ENCODE assay signal across 11 cellular contexts in the genomic region with DNA sequence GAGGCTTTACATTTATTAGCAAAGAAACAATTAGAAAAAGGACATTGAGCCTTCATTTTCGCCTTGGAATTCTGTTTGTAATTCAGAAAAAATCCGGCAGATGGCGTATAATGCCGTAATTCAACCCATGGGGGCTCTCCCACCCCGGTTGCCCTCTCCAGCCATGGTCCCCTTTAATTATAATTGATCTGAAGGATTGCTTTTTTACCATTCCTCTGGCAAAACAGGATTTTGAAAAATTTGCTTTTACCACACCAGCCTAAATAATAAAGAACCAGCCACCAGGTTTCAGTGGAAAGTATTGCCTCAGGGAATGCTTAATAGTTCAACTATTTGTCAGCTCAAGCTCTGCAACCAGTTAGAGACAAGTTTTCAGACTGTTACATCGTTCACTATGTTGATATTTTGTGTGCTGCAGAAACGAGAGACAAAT. TPM values are rescaled to one million over a fixed set of nuclear protein-coding genes. Genes with fewer than 3 reads are reported as not detected.
DNase-seq lines count a peak whose midpoint lies in the region; ATAC-seq and TF ChIP-seq lines count a peak whose summit lies in the region.
"Not testable (repeated sequence)": the region's sequence is repeated elsewhere in the genome, so short reads cannot be mapped to it uniquely, and the experiment has no call there.
"Had no signal": no experiment of that assay in that cellular context is flagged by ENCODE, and none has a peak within 500 bp of the region (broad histone marks: within the 10 kb centered on the region; RNA-seq: fewer than 3 reads in every experiment).

No MANE protein-coding gene starts in this region.

- peaks cover 19% of the 10 kb centered on the region for H3K27me3 Mint-ChIP-seq in GM23338 (ENCODE audit: insufficient read depth, low read depth, poor library complexity)
- peaks cover 13% of the 10 kb centered on the region for H3K27me3 Mint-ChIP-seq in activated CD4-positive, alpha-beta T cell treated with anti-CD3 and anti-CD28 coated beads, Interleukin-2, amount 10 ng/mL, durations not matched to agents 24 days and 14 days
- H3K27me3 Mint-ChIP-seq in nephron progenitor cell (ENCODE audit: low read depth, poor library complexity) = not testable (repeated sequence)

- not testable (repeated sequence) for H3K27ac ChIP-seq in GM23338 (ENCODE audit: low read depth); left ventricle myocardium inferior (replicated peaks); tibial nerve

- not testable (repeated sequence) for H4K20me1 ChIP-seq in GM23338 (replicated peaks; ENCODE audit: insufficient read depth)

- TF ChIP-seq EP300 in tibial nerve (IDR thresholded peaks at IDR 0.05) = not testable (repeated sequence)

- H3K79me2 ChIP-seq in GM23338 (replicated peaks; ENCODE audit: insufficient read depth) = not testable (repeated sequence)

- intact Hi-C loops in activated CD4-positive, alpha-beta T cell treated with anti-CD3 and anti-CD28 coated beads, Interleukin-2, amount 10 ng/mL, durations not matched to agents 24 days and 14 days (cut with micrococcal nuclease) = loop anchor here (2.0 to 10.0 kb wide), 2 partner anchors 49 to 303 kb away; no protein-coding TSS in a partner anchor
- intact Hi-C loops in left ventricle myocardium inferior (cut with micrococcal nuclease) = not testable (repeated sequence)

- H3K36me3 ChIP-seq in GM23338 (ENCODE audit: insufficient read depth); left ventricle myocardium inferior; tibial nerve: not testable (repeated sequence)

- not testable (repeated sequence) for H3K4me2 ChIP-seq in GM23338

- not testable (repeated sequence) for ATAC-seq in GM23338

- peaks cover 21% of the 10 kb centered on the region for H3K27me3 ChIP-seq in GM23338 (ENCODE audit: insufficient read depth)
- not testable (repeated sequence) for H3K27me3 ChIP-seq in left ventricle myocardium inferior (ENCODE audit: low read depth); tibial nerve

- TF ChIP-seq CTCF in GM23338 (conservative IDR thresholded peaks at IDR 0.05; ENCODE audit: low read depth in 2 of 2) = peak; percentile 57 to 77
- TF ChIP-seq CTCF in choroid plexus epithelial cell (conservative IDR thresholded peaks at IDR 0.05; ENCODE audit: low read depth, low read length) = peak; percentile 65
- peak; percentile 66 for TF ChIP-seq CTCF in left ventricle myocardium inferior (IDR thresholded peaks at IDR 0.05; ENCODE audit: borderline replicate concordance)
- TF ChIP-seq CTCF in nephron progenitor cell (IDR thresholded peaks at IDR 0.05) = peak; percentile 67
- peak; percentile 46 to 76 (median 62) for TF ChIP-seq CTCF in tibial nerve (IDR thresholded peaks at IDR 0.05)

- not testable (repeated sequence) for H3K9me3 ChIP-seq in left ventricle myocardium inferior (replicated peaks); tibial nerve

- peak; percentile 21 for DNase-seq in CD1c-positive myeloid dendritic cell (ENCODE audit: extremely low spot score)
- peak; percentile 65 for DNase-seq in GM23338 (ENCODE audit: low spot score)
- DNase-seq in NCI-H69 (lab: John Stamatoyannopoulos, UW) = peak; percentile 44
- peak; percentile 71 for DNase-seq in activated CD4-positive, alpha-beta T cell treated with anti-CD3 and anti-CD28 coated beads, Interleukin-2, amount 10 ng/mL, durations not matched to agents 24 days and 14 days
- DNase-seq in choroid plexus epithelial cell (ENCODE audit: low read depth) = peak; percentile 25
- DNase-seq in left ventricle myocardium inferior, nephron progenitor cell: not testable (repeated sequence)
- DNase-seq in tibial nerve (ENCODE audit: low spot score in 2 of 2) = peak in 1 of 2 donors; percentile 57

- H3K4me1 Mint-ChIP-seq in GM23338 = peaks cover 24% of the 10 kb centered on the region
- H3K4me1 Mint-ChIP-seq in activated CD4-positive, alpha-beta T cell treated with anti-CD3 and anti-CD28 coated beads, Interleukin-2, amount 10 ng/mL, durations not matched to agents 24 days and 14 days = not testable (repeated sequence)
- H3K4me1 Mint-ChIP-seq in nephron progenitor cell = peaks cover 59% of the 10 kb centered on the region

- not testable (repeated sequence) for H3K4me3 ChIP-seq in GM23338; choroid plexus epithelial cell (ENCODE audit: low read depth, low read length); left ventricle myocardium inferior; tibial nerve

- WGBS in tibial nerve, 2 donors = 5 to 6% methylated on average over 7 of the region's 7 CpGs

- not testable (repeated sequence) for TF ChIP-seq POLR2A in tibial nerve (IDR thresholded peaks at IDR 0.05)

- not testable (repeated sequence) for H3K9me2 ChIP-seq in GM23338 (ENCODE audit: insufficient read depth)

- H3K27ac Mint-ChIP-seq in GM23338; activated CD4-positive, alpha-beta T cell treated with anti-CD3 and anti-CD28 coated beads, Interleukin-2, amount 10 ng/mL, durations not matched to agents 24 days and 14 days; nephron progenitor cell: not testable (repeated sequence)

- not testable (repeated sequence) for H3K4me3 Mint-ChIP-seq in GM23338; activated CD4-positive, alpha-beta T cell treated with anti-CD3 and anti-CD28 coated beads, Interleukin-2, amount 10 ng/mL, durations not matched to agents 24 days and 14 days; nephron progenitor cell

- H3F3A ChIP-seq in GM23338 (replicated peaks; ENCODE audit: low read depth) = not testable (repeated sequence)

- H3K4me1 ChIP-seq in GM23338 (ENCODE audit: insufficient read depth) (peaks cover 26% of the 10 kb centered on the region), tibial nerve (peaks cover 0 to 42% (median 7%) of the 10 kb centered on the region in 4 donors)
- not testable (repeated sequence) for H3K4me1 ChIP-seq in left ventricle myocardium inferior

- H2AFZ ChIP-seq in GM23338 = not testable (repeated sequence)

- H3K36me3 Mint-ChIP-seq in GM23338 (ENCODE audit: low read depth); activated CD4-positive, alpha-beta T cell treated with anti-CD3 and anti-CD28 coated beads, Interleukin-2, amount 10 ng/mL, durations not matched to agents 24 days and 14 days (ENCODE audit: low read depth); nephron progenitor cell (ENCODE audit: low read depth): not testable (repeated sequence)

- not testable (repeated sequence) for H3K9me3 Mint-ChIP-seq in GM23338; activated CD4-positive, alpha-beta T cell treated with anti-CD3 and anti-CD28 coated beads, Interleukin-2, amount 10 ng/mL, durations not matched to agents 24 days and 14 days
- peaks cover 15% of the 10 kb centered on the region for H3K9me3 Mint-ChIP-seq in nephron progenitor cell

RNA-seq across cellular contexts. Expression of a gene that starts 38.2 kb away (rescaled TPM):
- total RNA-seq in GM23338 (2014; rRNA removed; shearing (Covaris generic)) = not detected in 2 replicates
- not detected in 2 replicates for polyA plus RNA-seq in GM23338 (2016; fragmentation: Nextera tagmentation; extraction: Ambion mirVana)
- total RNA-seq in activated CD4-positive, alpha-beta T cell treated with anti-CD3 and anti-CD28 coated beads, Interleukin-2, amount 10 ng/mL, durations not matched to agents 24 days and 14 days = not detected in 2 replicates
- not detected for total RNA-seq in left ventricle myocardium inferior
- not detected for total RNA-seq in tibial nerve
- total RNA-seq: glomerular endothelial cell, H4, ureter had no signal
